ENCODE assay signal across 8 cellular contexts in genomic region chr19:13843104-13843921, GRCh38. TPM values are rescaled to one million over a fixed set of nuclear protein-coding genes. Genes with fewer than 3 reads are reported as not detected.
DNase-seq lines count a peak whose midpoint lies in the region; ATAC-seq and TF ChIP-seq lines count a peak whose summit lies in the region.

No MANE protein-coding gene starts in this region.

- H3K14ac ChIP-seq in H9 (ENCODE audit: insufficient read depth, low read length) = peak overlapping the region; percentile 72; the same call in 1 of the 2 replicates

- peak overlapping the region; percentile 56 for H2AFZ ChIP-seq in H9 (ENCODE audit: low read length)

- peak overlapping the region; percentile 13 for H3K9ac ChIP-seq in H9 (ENCODE audit: extremely low read depth, insufficient read length, low read length)

- H3K27ac ChIP-seq in A673 (ENCODE audit: low read depth, low read length, poor library complexity, severe bottlenecking) = peak overlapping the region; percentile 95
- H3K27ac ChIP-seq in H9 (ENCODE audit: insufficient read length, low read depth, low read length) = no peak overlapping the region

- intact Hi-C loops in A673 (cut with micrococcal nuclease; ENCODE audit: unreplicated experiment) = loop anchor here (10.0 kb wide), 1 partner anchor 679 kb away; no protein-coding TSS in a partner anchor

- peak overlapping the region; percentile 33; the same call in 1 of the 2 replicates for H2BK15ac ChIP-seq in H9 (ENCODE audit: low read depth, low read length)

- H3K9me3 Mint-ChIP-seq in H9 (no peaks in the 10 kb centered on the region; a peak in 1 of 5 replicates), WTC11 (no peaks in the 10 kb centered on the region), progenitor cell of endocrine pancreas (ENCODE audit: low read depth) (no peaks in the 10 kb centered on the region)

- H2BK12ac ChIP-seq in H9 (ENCODE audit: insufficient read length, low read depth, low read length) = peak overlapping the region; percentile 71

- H3K4me1 Mint-ChIP-seq in H9 (peaks cover 28 to 49% of the 10 kb centered on the region in 2 experiments), WTC11 (peaks cover 42% of the 10 kb centered on the region), progenitor cell of endocrine pancreas (ENCODE audit: low read depth) (peaks cover 27% of the 10 kb centered on the region)

- H3K23ac ChIP-seq in H9 (ENCODE audit: insufficient read length, low read depth, low read length) = no peak overlapping the region

- CTCF ChIA-PET in A673 (lab: Charles Lee) = interaction anchor here (0.6 to 0.8 kb wide), 2 partner anchors 13 to 226 kb away, joined by 5 read pairs; no protein-coding TSS in a partner anchor
- CTCF ChIA-PET in WTC11 (lab: Charles Lee) = interaction anchor here (0.6 to 1.9 kb wide), 6 partner anchors 8 to 821 kb away, joined by 3 to 11 read pairs (median 4); no protein-coding TSS in a partner anchor

- peak overlapping the region; percentile 43 for H3T11ph ChIP-seq in H9 (ENCODE audit: low read length)

- BruUV-seq in A673 (replicated peaks; lab: Mats Ljungman, UMichigan) = no TSS peak

- H4K20me1 ChIP-seq in H9 (ENCODE audit: control insufficient read depth, insufficient read depth, insufficient read length) = no peaks in the 10 kb centered on the region

- H4K91ac ChIP-seq in H9 (ENCODE audit: insufficient read length, low read depth, low read length) = peak overlapping the region; percentile 44

- H3K4me3 Mint-ChIP-seq in H9 (peak overlapping the region; percentile 74 to 92), WTC11 (peak overlapping the region; percentile 85), progenitor cell of endocrine pancreas (ENCODE audit: low read depth) (peak overlapping the region; percentile 85)

- H3K27me3 Mint-ChIP-seq in H9 (ENCODE audit: low read depth) = no peaks in the 10 kb centered on the region
- H3K27me3 Mint-ChIP-seq in WTC11 (ENCODE audit: low read depth) = no peaks in the 10 kb centered on the region
- H3K27me3 Mint-ChIP-seq in progenitor cell of endocrine pancreas = no peaks in the 10 kb centered on the region

- no peak overlapping the region for H4K5ac ChIP-seq in H9 (ENCODE audit: insufficient read length, low read depth, low read length)

- H2BK120ac ChIP-seq in H9 (ENCODE audit: low read depth, low read length, poor library complexity, severe bottlenecking) = peak overlapping the region; percentile 95

- H3K79me2 ChIP-seq in H9 (ENCODE audit: insufficient read depth, low read length) = no peaks in the 10 kb centered on the region; the same call in 1 of the 2 replicates

- no peaks in the 10 kb centered on the region for H3K36me3 ChIP-seq in A673 (ENCODE audit: insufficient read depth, low read length, poor library complexity, severe bottlenecking)

- H3K27ac Mint-ChIP-seq in H9 (peak overlapping the region in 2 of 3 experiments; percentile 87 to 98; a peak in 3 of 7 replicates), WTC11 (no peak overlapping the region), progenitor cell of endocrine pancreas (peak overlapping the region; percentile 93)

- peak overlapping the region; percentile 36; the same call in 1 of the 2 replicates for H3K4ac ChIP-seq in H9 (ENCODE audit: low read depth, low read length)

- H3K4me2 ChIP-seq in H9 (ENCODE audit: insufficient read depth, insufficient read length, low read length) = peak overlapping the region; percentile 41

- H3K27me3 ChIP-seq in A673 (replicated peaks; ENCODE audit: insufficient read depth, low read depth, low read length, poor library complexity) = no peaks in the 10 kb centered on the region
- no peaks in the 10 kb centered on the region for H3K27me3 ChIP-seq in H9 (ENCODE audit: insufficient read depth, low read length)

- H4K8ac ChIP-seq in H9 (replicated peaks; ENCODE audit: insufficient read length, low read depth, low read length) = no peak overlapping the region

- no peak overlapping the region for H2BK20ac ChIP-seq in H9 (ENCODE audit: low read depth, low read length, poor library complexity, severe bottlenecking)

- DNase-seq in A673 (ENCODE audit: low spot score) (peak; percentile 65), H9 (peak; percentile 74), WTC11 (ENCODE audit: low spot score) (peak; percentile 47), glomerular visceral epithelial cell (ENCODE audit: extremely low spot score) (peak; percentile 86), progenitor cell of endocrine pancreas (ENCODE audit: low spot score, unreplicated experiment) (no peak), NCI-H2107 treated with DMSO at 0.1 percent for 48 hours (lab: John Stamatoyannopoulos, UW; ENCODE audit: unreplicated experiment) (no peak)
- no peak for DNase-seq in activated CD8-positive, alpha-beta memory T cell treated with anti-CD3 and anti-CD28 coated beads, Interleukin-2, amount 50 U/mL, for 48 hours

- H3K36me3 Mint-ChIP-seq in H9 (ENCODE audit: insufficient read depth in 1 of 3, low read depth in 3 of 3) = no peaks in the 10 kb centered on the region; a peak in 2 of 7 replicates
- H3K36me3 Mint-ChIP-seq in WTC11 = no peaks in the 10 kb centered on the region
- no peaks in the 10 kb centered on the region for H3K36me3 Mint-ChIP-seq in progenitor cell of endocrine pancreas (ENCODE audit: insufficient read depth)

- no peak overlapping the region for H2AK5ac ChIP-seq in H9 (ENCODE audit: insufficient read length, low read length)

- H3K18ac ChIP-seq in H9 (ENCODE audit: insufficient read length, low read depth, low read length) = peak overlapping the region; percentile 85

- ATAC-seq in WTC11 = no peak
- no peak for ATAC-seq in GM21786 (IDR thresholded peaks at IDR 0.05; ENCODE audit: unreplicated experiment)

- no peaks in the 10 kb centered on the region for H3K79me1 ChIP-seq in H9 (ENCODE audit: insufficient read depth, low read depth, low read length, poor library complexity, severe bottlenecking)

- no CpG with 5 or more reads among the region's 24 CpGs for WGBS in H9 (ENCODE audit: extremely low coverage, insufficient read length, low lambda C conversion rate)

- H3K4me1 ChIP-seq in A673 (ENCODE audit: insufficient read depth, low read length, poor library complexity, severe bottlenecking) = peaks cover 58% of the 10 kb centered on the region
- H3K4me1 ChIP-seq in H9 (ENCODE audit: insufficient read depth, low read length) = peaks cover 2% of the 10 kb centered on the region; the same call in 1 of the 2 replicates

- no peak for TF ChIP-seq CTCF in A673 (conservative IDR thresholded peaks at IDR 0.05; ENCODE audit: low read depth, low read length)
- TF ChIP-seq CTCF in H9 (conservative IDR thresholded peaks at IDR 0.05) = no peak
- no peak for TF ChIP-seq CTCF in WTC11 (IDR thresholded peaks at IDR 0.05)
- no peak for TF ChIP-seq CTCF in progenitor cell of endocrine pancreas (IDR thresholded peaks at IDR 0.05; ENCODE audit: unreplicated experiment)

- peaks cover 15% of the 10 kb centered on the region for H3K23me2 ChIP-seq in H9 (ENCODE audit: insufficient read length, low read depth, low read length, poor library complexity, severe bottlenecking)

- no peak overlapping the region for H2BK5ac ChIP-seq in H9 (ENCODE audit: insufficient read length, low read length)

- H3K9me3 ChIP-seq in A673 (ENCODE audit: low read depth, low read length, poor library complexity, severe bottlenecking) (no peaks in the 10 kb centered on the region), H9 (ENCODE audit: control insufficient read depth, low read depth, low read length) (no peaks in the 10 kb centered on the region)

- H3K56ac ChIP-seq in H9 (ENCODE audit: insufficient read length, low read depth, low read length) = no peak overlapping the region

- POLR2A ChIA-PET in A673 (lab: Charles Lee; ENCODE audit: low non-redundant PET) = interaction anchor here (0.6 kb wide), 1 partner anchor 239 kb away, joined by 7 read pairs; no protein-coding TSS in a partner anchor
- POLR2A ChIA-PET in WTC11 (lab: Charles Lee) = interaction anchor here (1.4 kb wide), 1 partner anchor 25 kb away, joined by 4 read pairs; no protein-coding TSS in a partner anchor

- peak overlapping the region; percentile 81 for H3K4me3 ChIP-seq in A673 (ENCODE audit: low read depth, low read length, poor library complexity, severe bottlenecking)

TF ChIP-seq in WTC11, 78 proteins besides CTCF, POLR2A, EP300 and RAD21 (continues in another document):
- TF ChIP-seq NFE2L1 (CRISPR knock-in tag; IDR thresholded peaks at IDR 0.05) (no peak), JUN (CRISPR knock-in tag; IDR thresholded peaks at IDR 0.05) (no peak), TP53 (CRISPR knock-in tag; IDR thresholded peaks at IDR 0.05) (0 out of 2 replicates have a peak, but pooled peaks have one; percentile 44), GTF2I (CRISPR knock-in tag; conservative IDR thresholded peaks at IDR 0.05) (peak; percentile 75; the same call in 1 of the 2 replicates), KAT7 (CRISPR knock-in tag; IDR thresholded peaks at IDR 0.05; ENCODE audit: borderline replicate concordance) (no peak), E2F1 (CRISPR knock-in tag; IDR thresholded peaks at IDR 0.05) (no peak), ZNF219 (CRISPR knock-in tag; IDR thresholded peaks at IDR 0.05; ENCODE audit: borderline replicate concordance) (no peak), ZNF671 (CRISPR knock-in tag; IDR thresholded peaks at IDR 0.05) (0 out of 2 replicates have a peak, but pooled peaks have one; percentile 30), JAZF1 (CRISPR knock-in tag; IDR thresholded peaks at IDR 0.05) (no peak)

RNA-seq across cellular contexts. Expression of gene NANOS3, which starts 33.6 kb away (rescaled TPM):
- total RNA-seq in A673 (2021) (4.9 and 7.1 TPM in 2 replicates), H9 (2021) (not detected in 2 replicates), WTC11 (2021) (0.66 to 1.1 TPM (median 0.71 TPM) in 3 replicates), progenitor cell of endocrine pancreas (9.5 and 10.5 TPM in 2 replicates)

RNA-seq across cellular contexts. Expression of gene ZSWIM4, which starts 48.1 kb away (rescaled TPM):
- total RNA-seq in A673 (2021) = 9.8 and 13.7 TPM in 2 replicates
- total RNA-seq in H9 (2021) = 50.7 and 53.1 TPM in 2 replicates
- total RNA-seq in WTC11 (2021) = 33.4 to 35.5 TPM (median 34.2 TPM) in 3 replicates
- total RNA-seq in progenitor cell of endocrine pancreas = 30.9 and 34.6 TPM in 2 replicates

Comparison
In these comparisons a context has a peak if more than half of its experiments do, and no peak if none do; other contexts are left out.
1. DNase-seq: peak in A673 (single experiment), H9 (single experiment), WTC11 (single experiment) and glomerular visceral epithelial cell (single experiment); none in progenitor cell of endocrine pancreas (single experiment), activated CD8-positive, alpha-beta memory T cell treated with anti-CD3 and anti-CD28 coated beads, Interleukin-2, amount 50 U/mL, for 48 hours (single experiment) and NCI-H2107 treated with DMSO at 0.1 percent for 48 hours (single experiment).
2. Peak in every context shown above with its lines, with median percentiles within 50 percentile points of each other: H3K4me3 Mint-ChIP-seq.